ENCODE assay signal across 1 cellular context in genomic region chr1:1361982-1362423, GRCh38.
TF ChIP-seq lines count a peak whose summit lies in the region.

No MANE protein-coding gene starts in this region.

TF ChIP-seq in H1, 55 proteins besides CTCF, POLR2A, EP300 and RAD21:
- TF ChIP-seq RFX5 (IDR thresholded peaks at IDR 0.05; ENCODE audit: borderline replicate concordance, low read depth, low read length) = no peak
- TF ChIP-seq YY1 (IDR thresholded peaks at IDR 0.05; ENCODE audit: low read depth, low read length) = 0 out of 2 replicates have a peak, but pooled peaks have one; percentile 35
- TF ChIP-seq GABPA (IDR thresholded peaks at IDR 0.05; ENCODE audit: borderline replicate concordance, insufficient read depth, low read length) = 0 out of 2 replicates have a peak, but pooled peaks have one; percentile 16
